In the genomic region with DNA sequence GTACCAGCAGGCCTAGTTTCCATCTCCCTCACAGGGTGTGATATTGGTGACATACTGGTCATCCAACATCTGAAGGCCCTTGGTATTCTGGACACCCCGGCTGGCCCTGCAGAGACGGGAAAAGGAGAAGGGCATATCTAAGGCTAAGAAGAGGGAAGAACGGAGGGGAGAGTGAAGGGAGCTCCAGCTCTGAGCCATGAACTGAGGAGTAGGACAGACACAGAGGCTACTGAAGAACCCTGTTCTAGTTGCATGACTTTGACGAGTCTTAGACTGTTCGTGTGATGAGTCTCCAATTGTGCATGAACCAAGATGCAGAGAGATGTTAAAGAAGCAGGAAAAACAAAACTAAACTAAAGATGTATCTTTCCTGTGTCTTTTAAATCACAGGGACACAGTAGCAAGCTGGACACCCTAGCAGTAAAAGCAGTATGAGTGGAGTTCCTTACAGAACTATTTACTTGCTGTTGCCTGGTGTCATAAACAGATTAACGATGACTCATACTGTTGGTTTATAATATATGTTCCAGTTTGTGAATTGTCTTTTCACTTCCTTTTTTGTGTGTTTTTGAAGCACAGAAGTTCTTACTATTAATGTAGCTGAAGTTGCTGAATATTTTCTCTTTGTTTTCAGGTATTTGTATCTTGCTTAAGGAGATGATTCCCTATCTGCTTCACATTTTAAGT, we compare ENCODE assay signal across 8 cellular contexts. TPM values are rescaled to one million over a fixed set of nuclear protein-coding genes. Genes with fewer than 3 reads are reported as not detected.
A peak's percentile ranks its signal among the peaks of the same experiment; 100 is the strongest.
DNase-seq lines count a peak whose midpoint lies in the region; ATAC-seq and TF ChIP-seq lines count a peak whose summit lies in the region.

No MANE protein-coding gene starts in this region.

- peaks cover 6% of the 10 kb centered on the region for H3K36me3 Mint-ChIP-seq in activated naive CD4-positive, alpha-beta T cell treated with anti-CD3 and anti-CD28 coated beads, Interleukin-2, amount 10 ng/mL, durations not matched to agents 7 days and 5 days

- no peak for TF ChIP-seq CTCF in OCI-LY7 (conservative IDR thresholded peaks at IDR 0.05; ENCODE audit: low read length)

- H3K4me1 ChIP-seq in OCI-LY7 (ENCODE audit: insufficient read depth, low read length, poor library complexity, severe bottlenecking) = peaks cover 18% of the 10 kb centered on the region
- no peaks in the 10 kb centered on the region for H3K4me1 ChIP-seq in esophagus (ENCODE audit: control insufficient read depth in 2 of 2, insufficient read depth in 2 of 2, low read length in 1 of 2)
- H3K4me1 ChIP-seq in skeletal muscle tissue (ENCODE audit: control insufficient read depth in 3 of 3, insufficient read depth in 3 of 3, low read length in 3 of 3) = no peaks in the 10 kb centered on the region

- H4K20me1 ChIP-seq in OCI-LY7 (ENCODE audit: insufficient read depth, low read length) = no peaks in the 10 kb centered on the region

- no TSS peak for BruUV-seq in OCI-LY7 (replicated peaks; lab: Mats Ljungman, UMichigan)

- H3K27ac ChIP-seq in OCI-LY7 (ENCODE audit: low read depth, low read length, poor library complexity, severe bottlenecking) (peak overlapping the region; percentile 31), esophagus (ENCODE audit: low read depth in 2 of 2, low read length in 1 of 2) (peak overlapping the region; percentile 9 to 47), skeletal muscle tissue (ENCODE audit: low read depth, low read length) (peak overlapping the region; percentile 45)

- no peaks in the 10 kb centered on the region for H3K79me2 ChIP-seq in OCI-LY7 (ENCODE audit: insufficient read depth, low read depth, low read length)

- no peaks in the 10 kb centered on the region for H3K27me3 Mint-ChIP-seq in activated naive CD4-positive, alpha-beta T cell treated with anti-CD3 and anti-CD28 coated beads, Interleukin-2, amount 10 ng/mL, durations not matched to agents 7 days and 5 days

- POLR2A ChIA-PET in OCI-LY7 (lab: Charles Lee) = interaction anchor here (1.7 to 1.9 kb wide), 2 partner anchors 11 to 13 kb away, joined by 3 to 6 read pairs; no protein-coding TSS in a partner anchor

- peak overlapping the region; percentile 54 for H3K4me2 ChIP-seq in OCI-LY7 (ENCODE audit: low read length)

- H3K9me2 ChIP-seq in OCI-LY7 (ENCODE audit: insufficient read depth, low read length) = no peaks in the 10 kb centered on the region

- ATAC-seq in HG02870 (IDR thresholded peaks at IDR 0.05; ENCODE audit: unreplicated experiment) = peak; percentile 100

- no peak for DNase-seq in activated naive CD4-positive, alpha-beta T cell treated with anti-CD3 and anti-CD28 coated beads, Interleukin-2, amount 10 ng/mL, durations not matched to agents 7 days and 5 days
- DNase-seq in activated naive CD4-positive, alpha-beta T cell (lab: John Stamatoyannopoulos, UW) = no peak
- DNase-seq in OCI-LY7 (ENCODE audit: low spot score) (peak; percentile 49), NCI-H1105 treated with DMSO at 0.1 percent for 48 hours (lab: John Stamatoyannopoulos, UW) (no peak)
- DNase-seq in stimulated activated CD4-positive, alpha-beta T cell treated with anti-CD3 and anti-CD28 coated beads, Interleukin-12 subunit alpha, Interleukin-12 subunit beta, amount 100 ng/mL, for 4 hours = no peak

- H3K9me3 Mint-ChIP-seq in activated naive CD4-positive, alpha-beta T cell treated with anti-CD3 and anti-CD28 coated beads, Interleukin-2, amount 10 ng/mL, durations not matched to agents 7 days and 5 days = peaks cover 5% of the 10 kb centered on the region

- no peak overlapping the region for H3K9ac ChIP-seq in skeletal muscle tissue (ENCODE audit: low read depth in 1 of 3, low read length in 3 of 3)

- peaks cover 15% of the 10 kb centered on the region for H3K4me1 Mint-ChIP-seq in activated naive CD4-positive, alpha-beta T cell treated with anti-CD3 and anti-CD28 coated beads, Interleukin-2, amount 10 ng/mL, durations not matched to agents 7 days and 5 days

- H3K27ac Mint-ChIP-seq in activated naive CD4-positive, alpha-beta T cell treated with anti-CD3 and anti-CD28 coated beads, Interleukin-2, amount 10 ng/mL, durations not matched to agents 7 days and 5 days = peak overlapping the region; percentile 11

- CTCF ChIA-PET in activated naive CD4-positive, alpha-beta T cell treated with anti-CD3 and anti-CD28 coated beads, Interleukin-2, amount 10 ng/mL, durations not matched to agents 7 days and 5 days (lab: Charles Lee) = no interaction called here
- CTCF ChIA-PET in OCI-LY7 (lab: Charles Lee; ENCODE audit: unreplicated experiment) = interaction anchor here (0.5 kb wide), 1 partner anchor 1573 kb away, joined by 3 read pairs; no protein-coding TSS in a partner anchor

- WGBS in esophagus, 2 donors = 55 to 56% methylated on average over 6 of the region's 6 CpGs

- H3K9me3 ChIP-seq in OCI-LY7 (ENCODE audit: low read length) (0 out of 2 replicates have a peak, but pooled peaks cover 9% of the 10 kb centered on the region), esophagus (ENCODE audit: control insufficient read depth in 2 of 2, insufficient read depth in 1 of 2, low read depth in 1 of 2, low read length in 1 of 2) (no peaks in the 10 kb centered on the region), skeletal muscle tissue (ENCODE audit: control insufficient read depth in 3 of 3, low read length in 3 of 3) (no peaks in the 10 kb centered on the region)

- no peak overlapping the region for H3K4me3 Mint-ChIP-seq in activated naive CD4-positive, alpha-beta T cell treated with anti-CD3 and anti-CD28 coated beads, Interleukin-2, amount 10 ng/mL, durations not matched to agents 7 days and 5 days

- intact Hi-C loops in OCI-LY7 (cut with micrococcal nuclease; ENCODE audit: unreplicated experiment) = no loop called here

- no peaks in the 10 kb centered on the region for H3K27me3 ChIP-seq in esophagus (ENCODE audit: control insufficient read depth in 1 of 2, insufficient read depth in 2 of 2, low read length in 2 of 2)
- H3K27me3 ChIP-seq in skeletal muscle tissue (ENCODE audit: control insufficient read depth in 3 of 3, insufficient read depth in 3 of 3, low read length in 3 of 3) = no peaks in the 10 kb centered on the region

- no peaks in the 10 kb centered on the region for H3K36me3 ChIP-seq in OCI-LY7 (ENCODE audit: insufficient read depth, low read length)
- H3K36me3 ChIP-seq in esophagus (ENCODE audit: control insufficient read depth in 2 of 2, insufficient read depth in 2 of 2, low read length in 1 of 2) = no peaks in the 10 kb centered on the region
- H3K36me3 ChIP-seq in skeletal muscle tissue (ENCODE audit: control insufficient read depth in 3 of 3, insufficient read depth in 3 of 3, low read length in 3 of 3) = no peaks in the 10 kb centered on the region

- H3K4me3 ChIP-seq in OCI-LY7 (ENCODE audit: low read depth, low read length, poor library complexity, severe bottlenecking) (peak overlapping the region; percentile 19), esophagus (ENCODE audit: low read depth in 1 of 2, low read length in 2 of 2) (no peak overlapping the region), skeletal muscle tissue (ENCODE audit: low read length in 3 of 3) (no peak overlapping the region)

- peak overlapping the region; percentile 86 for H2AFZ ChIP-seq in OCI-LY7 (ENCODE audit: low read length)

RNA-seq across cellular contexts. Expression of a gene that starts 15.5 kb away (rescaled TPM):
- 0.73 TPM in 1 of 2 replicates, not detected in the other for total RNA-seq in OCI-LY7 (2014; rRNA removed; shearing (Covaris generic))
- total RNA-seq in OCI-LY7 (2022) (not detected in 2 replicates), skeletal muscle tissue (12.5 TPM)
- 1 to 10 TPM in 1 of 2 donors, under 1 TPM in 1; 0.92 to 1.5 TPM for polyA plus RNA-seq in esophagus
